18 cellular contexts compared by ENCODE assay signal in the genomic region with DNA sequence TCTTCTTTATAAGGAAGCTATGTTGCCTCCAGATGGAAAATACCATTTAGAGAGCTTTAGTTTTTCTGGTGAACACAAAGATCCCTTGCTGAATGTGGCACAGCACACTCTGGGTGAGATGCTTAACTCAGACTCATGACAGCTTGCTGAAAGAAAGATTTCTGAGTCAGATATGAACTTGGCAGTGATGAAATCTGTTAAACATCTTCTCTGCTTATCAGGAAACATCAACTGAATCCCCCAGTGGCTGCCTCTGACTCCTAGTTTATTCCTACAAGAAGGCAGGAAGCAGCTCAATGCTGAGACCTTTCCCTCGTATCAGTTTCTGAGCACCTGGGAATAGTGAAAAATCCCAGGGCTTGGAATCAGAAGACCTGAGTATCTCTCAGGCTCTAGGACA.
DNase-seq lines count a peak whose midpoint lies in the region; ATAC-seq and TF ChIP-seq lines count a peak whose summit lies in the region.
"Had no signal": no experiment of that assay in that cellular context is flagged by ENCODE, and none has a peak within 500 bp of the region (broad histone marks: within the 10 kb centered on the region; RNA-seq: fewer than 3 reads in every experiment).

No MANE protein-coding gene starts in this region.

- H3K4me3 ChIP-seq in choroid plexus epithelial cell (ENCODE audit: low read depth, low read length) = no peak overlapping the region
- H3K4me3 ChIP-seq: GM12878, HAP-1, PC-9 had no signal

- ATAC-seq in GM21529 (IDR thresholded peaks at IDR 0.05; ENCODE audit: unreplicated experiment) = no peak
- ATAC-seq: GM12878, Right ventricle myocardium inferior had no signal

- no peak overlapping the region for H3K4me3 Mint-ChIP-seq in progenitor cell of endocrine pancreas (ENCODE audit: low read depth)
- H3K4me3 Mint-ChIP-seq: IgD-negative memory B cell had no signal

- peaks cover 10% of the 10 kb centered on the region for H3K9me3 Mint-ChIP-seq in progenitor cell of endocrine pancreas (ENCODE audit: low read depth)

- DNase-seq in NCI-H2171 treated with DMSO at 0.1 percent for 48 hours (lab: John Stamatoyannopoulos, UW) = peak; percentile 36
- no peak for DNase-seq in NCI-H2171 (lab: John Stamatoyannopoulos, UW)
- peak; percentile 61 for DNase-seq in choroid plexus epithelial cell (ENCODE audit: low read depth)
- peak; percentile 19 for DNase-seq in kidney tubule cell (ENCODE audit: low spot score)
- DNase-seq in activated CD4-positive, alpha-beta T cell treated with anti-CD3 and anti-CD28 coated beads, Interleukin-2, amount 50 U/mL, for 1 hour = no peak
- no peak for DNase-seq in NCI-H1436 (lab: John Stamatoyannopoulos, UW)
- DNase-seq in progenitor cell of endocrine pancreas (ENCODE audit: low spot score, unreplicated experiment) = no peak
- DNase-seq: C1 segment of cervical spinal cord, DMS153, NCI-H1417 treated with DMSO at 0.1 percent for 48 hours, NCI-H2081 treated with DMSO at 0.1 percent for 48 hours, NCI-H226 had no signal

- no peak overlapping the region for H3K27ac Mint-ChIP-seq in progenitor cell of endocrine pancreas
- H3K27ac Mint-ChIP-seq: IgD-negative memory B cell had no signal

- H3K27me3 Mint-ChIP-seq in progenitor cell of endocrine pancreas = no peaks in the 10 kb centered on the region
- H3K27me3 Mint-ChIP-seq: IgD-negative memory B cell had no signal

- TF ChIP-seq CTCF in choroid plexus epithelial cell (conservative IDR thresholded peaks at IDR 0.05; ENCODE audit: low read depth, low read length) = no peak
- no peak for TF ChIP-seq CTCF in progenitor cell of endocrine pancreas (IDR thresholded peaks at IDR 0.05; ENCODE audit: unreplicated experiment)

- peaks cover 1% of the 10 kb centered on the region for H3K36me3 Mint-ChIP-seq in progenitor cell of endocrine pancreas (ENCODE audit: insufficient read depth)
- H3K36me3 Mint-ChIP-seq: IgD-negative memory B cell had no signal

- no peaks in the 10 kb centered on the region for H3K4me1 Mint-ChIP-seq in progenitor cell of endocrine pancreas (ENCODE audit: low read depth)
- H3K4me1 Mint-ChIP-seq: IgD-negative memory B cell had no signal

Comparison
In these comparisons a context has a peak if more than half of its experiments do, and no peak if none do; other contexts are left out.
1. DNase-seq: peak in NCI-H2171 treated with DMSO at 0.1 percent for 48 hours (single experiment), choroid plexus epithelial cell (single experiment) and kidney tubule cell (single experiment); none in NCI-H2171 (single experiment), activated CD4-positive, alpha-beta T cell treated with anti-CD3 and anti-CD28 coated beads, Interleukin-2, amount 50 U/mL, for 1 hour (single experiment), NCI-H1436 (single experiment) and progenitor cell of endocrine pancreas (single experiment).